2 cellular contexts compared by ENCODE assay signal in genomic region chr12:79548525-79548924, GRCh38.
TF ChIP-seq lines count a peak whose summit lies in the region.

No MANE protein-coding gene starts in this region.

TF ChIP-seq in HCT116, 20 proteins besides CTCF, POLR2A, EP300 and RAD21:
- TF ChIP-seq CBX3 (IDR thresholded peaks at IDR 0.05; ENCODE audit: low read depth) (no peak), ELF1 (IDR thresholded peaks at IDR 0.05; ENCODE audit: borderline replicate concordance, low read depth) (no peak), REST (IDR thresholded peaks at IDR 0.05; ENCODE audit: low read depth) (no peak), EZH2phosphoT487 (IDR thresholded peaks at IDR 0.05; ENCODE audit: borderline replicate concordance) (no peak), POLR2AphosphoS5 (IDR thresholded peaks at IDR 0.05; ENCODE audit: low read depth, low read length) (no peak), SRF (IDR thresholded peaks at IDR 0.05; ENCODE audit: low read depth) (no peak), ZFX (IDR thresholded peaks at IDR 0.05) (no peak), ZNF274 (IDR thresholded peaks at IDR 0.05; ENCODE audit: low read depth, low read length) (no peak), FOSL1 (IDR thresholded peaks at IDR 0.05; ENCODE audit: low read depth) (no peak), EGR1 (IDR thresholded peaks at IDR 0.05; ENCODE audit: low read depth) (no peak), MAX (IDR thresholded peaks at IDR 0.05) (no peak), CEBPB (IDR thresholded peaks at IDR 0.05; ENCODE audit: low read depth) (no peak), YY1 (IDR thresholded peaks at IDR 0.05; ENCODE audit: extremely low read depth, insufficient replicate concordance, low read depth, low read length) (no peak), TCF7L2 (IDR thresholded peaks at IDR 0.05; ENCODE audit: borderline replicate concordance, extremely low read depth, insufficient read depth, insufficient read length) (no peak)

TF ChIP-seq in HepG2, 621 proteins besides CTCF, POLR2A, EP300 and RAD21:
- TF ChIP-seq REL (CRISPR knock-in tag; conservative IDR thresholded peaks at IDR 0.05) (no peak), ZNF547 (CRISPR knock-in tag; IDR thresholded peaks at IDR 0.05) (no peak), FOXP4 (CRISPR knock-in tag; IDR thresholded peaks at IDR 0.05) (no peak), FUBP1 (CRISPR knock-in tag; IDR thresholded peaks at IDR 0.05; ENCODE audit: borderline replicate concordance) (no peak), ZNF770 (CRISPR knock-in tag; IDR thresholded peaks at IDR 0.05) (peak; percentile 36; the same call in 1 of the 2 replicates), ZNF616 (CRISPR knock-in tag; IDR thresholded peaks at IDR 0.05; ENCODE audit: low read depth) (no peak), ZNF496 (CRISPR knock-in tag; IDR thresholded peaks at IDR 0.05; ENCODE audit: insufficient replicate concordance) (no peak), ZNF121 (CRISPR knock-in tag; IDR thresholded peaks at IDR 0.05) (peak; percentile 91), TRIM24 (CRISPR knock-in tag; IDR thresholded peaks at IDR 0.05) (no peak), ZBTB10 (CRISPR knock-in tag; IDR thresholded peaks at IDR 0.05; ENCODE audit: borderline replicate concordance) (no peak), NR1H2 (CRISPR knock-in tag; IDR thresholded peaks at IDR 0.05; ENCODE audit: borderline replicate concordance, low read depth) (no peak), CHCHD3 (CRISPR knock-in tag; IDR thresholded peaks at IDR 0.05) (no peak), NFIC (IDR thresholded peaks at IDR 0.05; ENCODE audit: low read length) (no peak), ZNF879 (CRISPR knock-in tag; IDR thresholded peaks at IDR 0.05) (no peak), KLF6 (CRISPR knock-in tag; IDR thresholded peaks at IDR 0.05) (no peak), ZNF569 (CRISPR knock-in tag; IDR thresholded peaks at IDR 0.05; ENCODE audit: borderline replicate concordance) (no peak), ZBED4 (CRISPR knock-in tag; IDR thresholded peaks at IDR 0.05; ENCODE audit: borderline replicate concordance) (no peak), GTF2F1 (IDR thresholded peaks at IDR 0.05; ENCODE audit: low read length) (no peak), ZNF713 (CRISPR knock-in tag; IDR thresholded peaks at IDR 0.05) (no peak), ZNF44 (CRISPR knock-in tag; IDR thresholded peaks at IDR 0.05) (no peak), RFX1 (IDR thresholded peaks at IDR 0.05) (no peak), GATA4 (IDR thresholded peaks at IDR 0.05; ENCODE audit: borderline replicate concordance, low read depth) (no peak), ZNF530 (CRISPR knock-in tag; IDR thresholded peaks at IDR 0.05; ENCODE audit: low read depth) (no peak), PRDM10 (CRISPR knock-in tag; IDR thresholded peaks at IDR 0.05; ENCODE audit: low read depth) (0 out of 2 replicates have a peak, but pooled peaks have one; percentile 21), CREB3 (CRISPR knock-in tag; IDR thresholded peaks at IDR 0.05) (no peak)
